33 cellular contexts compared by ENCODE assay signal in the genomic region with DNA sequence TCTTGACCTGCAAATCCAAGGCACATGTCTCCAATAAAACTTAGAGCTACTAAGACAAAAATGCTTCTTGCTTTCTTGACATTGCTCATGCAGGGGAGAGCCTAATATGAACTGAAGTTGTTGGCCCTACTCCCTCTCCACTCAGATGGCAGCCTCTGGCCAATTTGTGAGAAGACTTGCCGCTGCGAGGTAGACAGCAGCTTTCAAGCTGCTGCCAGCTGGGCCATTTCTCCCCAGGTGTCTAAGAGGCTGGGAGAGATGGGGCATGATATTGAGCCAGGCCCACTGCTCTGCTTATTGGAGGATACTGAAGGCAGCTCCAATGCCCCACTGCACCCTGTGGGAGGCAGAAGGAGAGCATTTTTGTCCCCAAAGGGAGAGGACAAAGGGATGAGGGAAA.
"Had no signal": no experiment of that assay in that cellular context is flagged by ENCODE, and none has a peak within 500 bp of the region (broad histone marks: within the 10 kb centered on the region; RNA-seq: fewer than 3 reads in every experiment).

No MANE protein-coding gene starts in this region.

- H3K9me3 Mint-ChIP-seq: activated CD4-positive, alpha-beta T cell treated with anti-CD3 and anti-CD28 coated beads, Interleukin-2, amount 10 ng/mL, durations not matched to agents 7 days and 5 days; mesothelial cell of epicardium; type B pancreatic cell had no signal

- H3K4me1 ChIP-seq: ascending aorta, pancreas, psoas muscle, right atrium auricular region, uterus had no signal

- H3K9me3 ChIP-seq: ascending aorta, pancreas, psoas muscle, right atrium auricular region, uterus had no signal

- H3K27ac Mint-ChIP-seq: activated CD4-positive, alpha-beta memory T cell treated with anti-CD3 and anti-CD28 coated beads, Interleukin-2, amount 10 ng/mL, durations not matched to agents 7 days and 5 days; activated CD4-positive, alpha-beta T cell treated with anti-CD3 and anti-CD28 coated beads, Interleukin-2, amount 10 ng/mL, durations not matched to agents 7 days and 5 days; activated naive CD4-positive, alpha-beta T cell treated with anti-CD3 and anti-CD28 coated beads, Interleukin-2, amount 10 ng/mL, durations not matched to agents 7 days and 5 days; activated naive CD8-positive, alpha-beta T cell treated with anti-CD3 and anti-CD28 coated beads, Interleukin-2, amount 10 ng/mL, durations not matched to agents 7 days and 5 days; activated T-cell treated with anti-CD3 and anti-CD28 coated beads, Interleukin-2, amount 50 U/mL, for 24 hours; brain; immature natural killer cell; mesothelial cell of epicardium; naive thymus-derived CD4-positive, alpha-beta T cell; stimulated activated memory B cell treated with anti-CD40 and anti-IgM and Interleukin-4, amounts not matched to agents 10 μg/mL and 1 μg/mL and 100 μg/mL, for 72 hours; stimulated activated naive CD8-positive, alpha-beta T cell treated with anti-CD3 and anti-CD28 coated beads, Interleukin-15, amount 100 ng/mL, for 72 hours; type B pancreatic cell; WTC11 had no signal

- H3K27ac ChIP-seq: ascending aorta, cardiac muscle cell, pancreas, psoas muscle, right atrium auricular region, uterus had no signal

- H3K4me3 Mint-ChIP-seq: activated CD4-positive, alpha-beta memory T cell treated with anti-CD3 and anti-CD28 coated beads, Interleukin-2, amount 10 ng/mL, durations not matched to agents 7 days and 5 days; activated CD4-positive, alpha-beta T cell treated with anti-CD3 and anti-CD28 coated beads, Interleukin-2, amount 10 ng/mL, durations not matched to agents 7 days and 5 days; activated naive CD4-positive, alpha-beta T cell treated with anti-CD3 and anti-CD28 coated beads, Interleukin-2, amount 10 ng/mL, durations not matched to agents 7 days and 5 days; activated naive CD8-positive, alpha-beta T cell treated with anti-CD3 and anti-CD28 coated beads, Interleukin-2, amount 10 ng/mL, durations not matched to agents 7 days and 5 days; activated T-cell treated with anti-CD3 and anti-CD28 coated beads, Interleukin-2, amount 50 U/mL, for 24 hours; brain; immature natural killer cell; mesothelial cell of epicardium; naive thymus-derived CD4-positive, alpha-beta T cell; stimulated activated memory B cell treated with anti-CD40 and anti-IgM and Interleukin-4, amounts not matched to agents 10 μg/mL and 1 μg/mL and 100 μg/mL, for 72 hours; stimulated activated naive CD8-positive, alpha-beta T cell treated with anti-CD3 and anti-CD28 coated beads, Interleukin-15, amount 100 ng/mL, for 72 hours; type B pancreatic cell; WTC11 had no signal

- H3K27me3 ChIP-seq: ascending aorta, cardiac muscle cell, pancreas, right atrium auricular region, uterus had no signal

- H3K36me3 Mint-ChIP-seq: activated naive CD4-positive, alpha-beta T cell treated with anti-CD3 and anti-CD28 coated beads, Interleukin-2, amount 10 ng/mL, durations not matched to agents 7 days and 5 days; activated naive CD8-positive, alpha-beta T cell treated with anti-CD3 and anti-CD28 coated beads, Interleukin-2, amount 10 ng/mL, durations not matched to agents 7 days and 5 days; brain; immature natural killer cell; mesothelial cell of epicardium; naive thymus-derived CD4-positive, alpha-beta T cell; stimulated activated memory B cell treated with anti-CD40 and anti-IgM and Interleukin-4, amounts not matched to agents 10 μg/mL and 1 μg/mL and 100 μg/mL, for 72 hours; type B pancreatic cell had no signal

- DNase-seq: activated CD4-positive, alpha-beta memory T cell treated with anti-CD3 and anti-CD28 coated beads, Interleukin-2, amount 10 ng/mL, durations not matched to agents 7 days and 5 days; activated CD4-positive, alpha-beta T cell treated with anti-CD3 and anti-CD28 coated beads for 1 hour; activated CD4-positive, alpha-beta T cell treated with anti-CD3 and anti-CD28 coated beads, Interleukin-2, amount 10 ng/mL, durations not matched to agents 7 days and 5 days; activated CD8-positive, alpha-beta memory T cell treated with anti-CD3 and anti-CD28 coated beads, Interleukin-2, amount 50 U/mL, for 48 hours; activated gamma-delta T cell; activated naive CD4-positive, alpha-beta T cell treated with anti-CD3 and anti-CD28 coated beads, Interleukin-2, amount 10 ng/mL, durations not matched to agents 7 days and 5 days; activated naive CD8-positive, alpha-beta T cell treated with anti-CD3 and anti-CD28 coated beads, Interleukin-2, amount 10 ng/mL, durations not matched to agents 7 days and 5 days; activated T-cell treated with anti-CD3 and anti-CD28 coated beads, Interleukin-2, amount 50 U/mL, for 24 hours; cortex of kidney; head of caudate nucleus; hippocampal formation; immature natural killer cell; kidney; left colon; naive thymus-derived CD4-positive, alpha-beta T cell; nucleus accumbens; pancreas; psoas muscle; stimulated activated CD4-positive, alpha-beta T cell treated with anti-CD3 and anti-CD28 coated beads, Interleukin-1b, Interleukin-23, amount 100 ng/mL, for 48 hours; stimulated activated CD4-positive, alpha-beta T cell treated with anti-CD3 and anti-CD28 coated beads, Interleukin-4, amount 100 ng/mL, for 4 hours; stimulated activated CD8-positive, alpha-beta memory T cell treated with anti-CD3 and anti-CD28 coated beads, Interleukin-4, amount 100 ng/mL, for 48 hours; stimulated activated naive CD8-positive, alpha-beta T cell treated with anti-CD3 and anti-CD28 coated beads, Interleukin-15, amount 100 ng/mL, for 72 hours; T1000; uterus had no signal

- H3K4me2 ChIP-seq: smooth muscle cell had no signal

- H3K27me3 Mint-ChIP-seq: activated CD4-positive, alpha-beta memory T cell treated with anti-CD3 and anti-CD28 coated beads, Interleukin-2, amount 10 ng/mL, durations not matched to agents 7 days and 5 days; activated CD4-positive, alpha-beta T cell treated with anti-CD3 and anti-CD28 coated beads, Interleukin-2, amount 10 ng/mL, durations not matched to agents 7 days and 5 days; activated naive CD4-positive, alpha-beta T cell treated with anti-CD3 and anti-CD28 coated beads, Interleukin-2, amount 10 ng/mL, durations not matched to agents 7 days and 5 days; activated naive CD8-positive, alpha-beta T cell treated with anti-CD3 and anti-CD28 coated beads, Interleukin-2, amount 10 ng/mL, durations not matched to agents 7 days and 5 days; activated T-cell treated with anti-CD3 and anti-CD28 coated beads, Interleukin-2, amount 50 U/mL, for 24 hours; brain; stimulated activated memory B cell treated with anti-CD40 and anti-IgM and Interleukin-4, amounts not matched to agents 10 μg/mL and 1 μg/mL and 100 μg/mL, for 72 hours; stimulated activated naive CD8-positive, alpha-beta T cell treated with anti-CD3 and anti-CD28 coated beads, Interleukin-15, amount 100 ng/mL, for 72 hours had no signal

- H3K4me1 Mint-ChIP-seq: activated CD4-positive, alpha-beta memory T cell treated with anti-CD3 and anti-CD28 coated beads, Interleukin-2, amount 10 ng/mL, durations not matched to agents 7 days and 5 days; activated CD4-positive, alpha-beta T cell treated with anti-CD3 and anti-CD28 coated beads, Interleukin-2, amount 10 ng/mL, durations not matched to agents 7 days and 5 days; activated naive CD4-positive, alpha-beta T cell treated with anti-CD3 and anti-CD28 coated beads, Interleukin-2, amount 10 ng/mL, durations not matched to agents 7 days and 5 days; activated naive CD8-positive, alpha-beta T cell treated with anti-CD3 and anti-CD28 coated beads, Interleukin-2, amount 10 ng/mL, durations not matched to agents 7 days and 5 days; immature natural killer cell; naive thymus-derived CD4-positive, alpha-beta T cell; stimulated activated memory B cell treated with anti-CD40 and anti-IgM and Interleukin-4, amounts not matched to agents 10 μg/mL and 1 μg/mL and 100 μg/mL, for 72 hours; stimulated activated naive CD8-positive, alpha-beta T cell treated with anti-CD3 and anti-CD28 coated beads, Interleukin-15, amount 100 ng/mL, for 72 hours had no signal
